In genomic region chr12:50985322-50985721, GRCh38 we compare ENCODE assay signal across 10 cellular contexts. TPM values are rescaled to one million over a fixed set of nuclear protein-coding genes. Genes with fewer than 3 reads are reported as not detected.
DNase-seq lines count a peak whose midpoint lies in the region; ATAC-seq and TF ChIP-seq lines count a peak whose summit lies in the region.
"Had no signal": no experiment of that assay in that cellular context is flagged by ENCODE, and none has a peak within 500 bp of the region (broad histone marks: within the 10 kb centered on the region; RNA-seq: fewer than 3 reads in every experiment).

No MANE protein-coding gene starts in this region.

- H3K79me1 ChIP-seq in mesendoderm (ENCODE audit: low read length) = no peaks in the 10 kb centered on the region

- H3K18ac ChIP-seq in mesendoderm (ENCODE audit: low read length) = no peak overlapping the region

- no peak overlapping the region for H2BK5ac ChIP-seq in mesendoderm (ENCODE audit: low read length)

- peaks cover 43% of the 10 kb centered on the region for H3F3A ChIP-seq in GM23248 (ENCODE audit: insufficient read depth)

- ATAC-seq in left ventricle myocardium superior = peak; percentile 89
- ATAC-seq in HG03108 (IDR thresholded peaks at IDR 0.05; ENCODE audit: unreplicated experiment) = no peak
- ATAC-seq in HG03354 (IDR thresholded peaks at IDR 0.05; ENCODE audit: poor library complexity, severe bottlenecking, unreplicated experiment) = no peak

- H3K56ac ChIP-seq in mesendoderm (ENCODE audit: low read length) = no peak overlapping the region

- H3K36me3 ChIP-seq in GM23248 (ENCODE audit: low read depth) (no peaks in the 10 kb centered on the region), ascending aorta (peaks cover 24 to 35% of the 10 kb centered on the region in 2 donors), skeletal muscle tissue (ENCODE audit: control insufficient read depth in 3 of 3, insufficient read depth in 3 of 3, low read length in 3 of 3) (peaks cover 8 to 22% (median 13%) of the 10 kb centered on the region in 3 donors), mesendoderm (ENCODE audit: control insufficient read depth, insufficient read depth, low read length) (peaks cover 2% of the 10 kb centered on the region)
- H3K36me3 ChIP-seq: neural progenitor cell had no signal

- DNase-seq in GM23248 (peak; percentile 95), ascending aorta (ENCODE audit: low spot score in 2 of 2) (peak in 1 of 2 donors; percentile 80), left ventricle myocardium superior (no peak), mesendoderm (no peak), NCI-H345 treated with DMSO at 0.1 percent for 48 hours (lab: John Stamatoyannopoulos, UW; ENCODE audit: unreplicated experiment) (no peak)
- DNase-seq: NCI-H774 had no signal

- H4K8ac ChIP-seq in mesendoderm (ENCODE audit: low read depth, low read length) = no peak overlapping the region

- H3K9me3 ChIP-seq in GM23248 (ENCODE audit: low read depth) (no peaks in the 10 kb centered on the region), ascending aorta (no peaks in the 10 kb centered on the region), skeletal muscle tissue (ENCODE audit: control insufficient read depth in 3 of 3, low read length in 3 of 3) (no peaks in the 10 kb centered on the region)

- no peaks in the 10 kb centered on the region for H4K20me1 ChIP-seq in GM23248 (ENCODE audit: insufficient read depth)

- H2BK15ac ChIP-seq in mesendoderm (replicated peaks; ENCODE audit: low read depth) = no peak overlapping the region

- H3K9ac ChIP-seq in GM23248 = peak overlapping the region; percentile 61
- peak overlapping the region in 2 of 3 donors; percentile 8 for H3K9ac ChIP-seq in skeletal muscle tissue (ENCODE audit: low read depth in 1 of 3, low read length in 3 of 3)
- H3K9ac ChIP-seq in mesendoderm (ENCODE audit: low read length) = no peak overlapping the region
- H3K9ac ChIP-seq: neural progenitor cell had no signal

- no peaks in the 10 kb centered on the region for H3K27me3 ChIP-seq in GM23248 (replicated peaks; ENCODE audit: insufficient read depth)
- no peaks in the 10 kb centered on the region for H3K27me3 ChIP-seq in ascending aorta
- H3K27me3 ChIP-seq in skeletal muscle tissue (ENCODE audit: control insufficient read depth in 3 of 3, insufficient read depth in 3 of 3, low read length in 3 of 3) = no peaks in the 10 kb centered on the region
- H3K27me3 ChIP-seq in mesendoderm (ENCODE audit: insufficient read depth, low read length, poor library complexity) = no peaks in the 10 kb centered on the region
- H3K27me3 ChIP-seq: neural progenitor cell had no signal

- H3K4me3 ChIP-seq in GM23248 (peak overlapping the region; percentile 14; the same call in 1 of the 2 replicates), ascending aorta (peak overlapping the region in 1 of 2 donors; percentile 36), skeletal muscle tissue (ENCODE audit: low read length in 3 of 3) (no peak overlapping the region), mesendoderm (ENCODE audit: low read length) (no peak overlapping the region)
- H3K4me3 ChIP-seq: neural progenitor cell had no signal

- H3K27ac ChIP-seq in GM23248 (peak overlapping the region; percentile 93), ascending aorta (peak overlapping the region; percentile 76 to 81), skeletal muscle tissue (ENCODE audit: low read depth, low read length) (peak overlapping the region; percentile 83), mesendoderm (ENCODE audit: low read depth, low read length) (no peak overlapping the region)
- H3K27ac ChIP-seq: neural progenitor cell had no signal

- H3K4me2 ChIP-seq in GM23248 (ENCODE audit: unreplicated experiment) (peak overlapping the region; percentile 57), mesendoderm (ENCODE audit: low read length) (no peak overlapping the region)
- H3K4me2 ChIP-seq: neural progenitor cell had no signal

- no peak overlapping the region for H4K5ac ChIP-seq in mesendoderm (ENCODE audit: low read length)

- H3K23ac ChIP-seq in mesendoderm (ENCODE audit: low read length) = no peak overlapping the region

- intact Hi-C loops in ascending aorta (cut with DNase I) (loop anchor here (1.0 kb wide), 3 partner anchors 39 to 160 kb away; a partner anchor contains a TSS), left ventricle myocardium superior (cut with micrococcal nuclease) (loop anchor here (5.0 kb wide), 1 partner anchor 158 kb away; no protein-coding TSS in a partner anchor)

- H3K4me1 ChIP-seq in GM23248 (ENCODE audit: insufficient read depth) = peaks cover 33% of the 10 kb centered on the region
- peaks cover 7 to 35% of the 10 kb centered on the region in 2 donors for H3K4me1 ChIP-seq in ascending aorta
- peaks cover 20 to 31% (median 29%) of the 10 kb centered on the region in 3 donors for H3K4me1 ChIP-seq in skeletal muscle tissue (ENCODE audit: control insufficient read depth in 3 of 3, insufficient read depth in 3 of 3, low read length in 3 of 3)
- no peaks in the 10 kb centered on the region for H3K4me1 ChIP-seq in mesendoderm (ENCODE audit: control insufficient read depth, low read depth, low read length)
- H3K4me1 ChIP-seq: neural progenitor cell had no signal

- in situ Hi-C loops in GM23248 (cut with MboI) = no loop called here

- no peaks in the 10 kb centered on the region for H3K9me2 ChIP-seq in GM23248 (ENCODE audit: insufficient read depth)

- no peak overlapping the region for H3K4ac ChIP-seq in mesendoderm (ENCODE audit: low read depth, low read length)

- no peak overlapping the region for H2AK5ac ChIP-seq in mesendoderm (ENCODE audit: low read length)

- H2BK120ac ChIP-seq in mesendoderm (ENCODE audit: low read depth, low read length) = no peak overlapping the region

- TF ChIP-seq CTCF in ascending aorta (IDR thresholded peaks at IDR 0.05) = no peak

- peak overlapping the region; percentile 73 for H2AFZ ChIP-seq in GM23248
- H2AFZ ChIP-seq: neural progenitor cell had no signal

- H3K79me2 ChIP-seq in GM23248 (ENCODE audit: insufficient read depth) (no peaks in the 10 kb centered on the region), mesendoderm (ENCODE audit: control insufficient read depth, insufficient read depth, low read length) (no peaks in the 10 kb centered on the region)

RNA-seq across cellular contexts. Expression of gene HIGD1C, which starts 33.0 kb away (rescaled TPM):
- total RNA-seq in GM23248 (2014; rRNA removed; shearing (Covaris generic)) = not detected in 2 replicates
- polyA plus RNA-seq in GM23248 (2016; fragmentation: Nextera tagmentation; extraction: Ambion mirVana) = not detected in 2 replicates
- not detected for total RNA-seq in ascending aorta
- total RNA-seq in left ventricle myocardium superior = not detected
- not detected for total RNA-seq in skeletal muscle tissue
- not detected for polyA plus RNA-seq in mesendoderm (2013, experiment 1 of 2)
- not detected for polyA plus RNA-seq in mesendoderm (2013, experiment 2 of 2)

RNA-seq across cellular contexts. Expression of gene SLC11A2, which starts 40.9 kb away (rescaled TPM):
- 16.3 and 22.8 TPM in 2 replicates for total RNA-seq in GM23248 (2014; rRNA removed; shearing (Covaris generic))
- polyA plus RNA-seq in GM23248 (2016; fragmentation: Nextera tagmentation; extraction: Ambion mirVana) = 18.2 and 18.7 TPM in 2 replicates
- total RNA-seq in ascending aorta (21.5 TPM), left ventricle myocardium superior (22.9 TPM), skeletal muscle tissue (39.1 TPM)
- 25.6 TPM for polyA plus RNA-seq in mesendoderm (2013, experiment 1 of 2)
- 24.3 TPM for polyA plus RNA-seq in mesendoderm (2013, experiment 2 of 2)
